Comparison of ENCODE assay signal across 8 cellular contexts in genomic region chr4:74157116-74157742, GRCh38. TPM values are rescaled to one million over a fixed set of nuclear protein-coding genes. Genes with fewer than 3 reads are reported as not detected.
DNase-seq lines count a peak whose midpoint lies in the region; TF ChIP-seq lines count a peak whose summit lies in the region.

No MANE protein-coding gene starts in this region.

- TF ChIP-seq POLR2A in esophagus muscularis mucosa (IDR thresholded peaks at IDR 0.05; ENCODE audit: low read depth) (no peak), ovary (IDR thresholded peaks at IDR 0.05) (no peak)

- H3K4me1 ChIP-seq in esophagus muscularis mucosa (peaks cover 14 to 37% (median 32%) of the 10 kb centered on the region in 4 donors), ovary (ENCODE audit: insufficient read depth) (peaks cover 1% of the 10 kb centered on the region)

- H3K27ac ChIP-seq in esophagus muscularis mucosa (replicated peaks in 1 of 4), result peak overlapping the region; percentile 84 to 92 (median 90)
- peak overlapping the region; percentile 82 to 88 for H3K27ac ChIP-seq in ovary

- intact Hi-C loops in esophagus muscularis mucosa (cut with DNase I), result no loop called here
- intact Hi-C loops in ovary (cut with DNase I), result no loop called here

- H3K4me3 ChIP-seq in GM12875 (ENCODE audit: low read depth, low read length), result peak overlapping the region; percentile 89
- H3K4me3 ChIP-seq in esophagus muscularis mucosa, result peak overlapping the region; percentile 66 to 85 (median 73)
- peak overlapping the region; percentile 57 for H3K4me3 ChIP-seq in ovary

- TF ChIP-seq CTCF in GM12875 (IDR thresholded peaks at IDR 0.05; ENCODE audit: borderline replicate concordance, insufficient read depth, low read depth, low read length) (no peak), esophagus muscularis mucosa (IDR thresholded peaks at IDR 0.05) (no peak), ovary (IDR thresholded peaks at IDR 0.05) (no peak)

- H3K27me3 ChIP-seq in esophagus muscularis mucosa (no peaks in the 10 kb centered on the region), ovary (no peaks in the 10 kb centered on the region)

- TF ChIP-seq EP300 in esophagus muscularis mucosa (IDR thresholded peaks at IDR 0.05), result no peak
- no peak for TF ChIP-seq EP300 in ovary (IDR thresholded peaks at IDR 0.05)

- DNase-seq in RPMI7951 (ENCODE audit: low read depth) (peak; percentile 38), esophagus muscularis mucosa (ENCODE audit: extremely low spot score) (no peak), ovary (peak in 1 of 5 donors; percentile 19), NCI-H1105 (lab: John Stamatoyannopoulos, UW) (no peak), GM19240 (ENCODE audit: insufficient read length, low spot score) (no peak), superior temporal gyrus (ENCODE audit: extremely low spot score) (no peak), inferior parietal cortex (ENCODE audit: extremely low spot score) (no peak)

- H3K9me3 ChIP-seq in esophagus muscularis mucosa (no peaks in the 10 kb centered on the region), ovary (no peaks in the 10 kb centered on the region)

- peaks cover 0 to 12% (median 3%) of the 10 kb centered on the region in 4 donors for H3K36me3 ChIP-seq in esophagus muscularis mucosa
- H3K36me3 ChIP-seq in ovary, result no peaks in the 10 kb centered on the region

- 11% methylated on average over 4 of the region's 4 CpGs for WGBS in esophagus muscularis mucosa
- WGBS in ovary, 3 donors, result 0 to 1% (median 1%) methylated on average over 4 of the region's 4 CpGs

RNA-seq across cellular contexts. Expression of gene MTHFD2L, which starts 0.7 kb away (rescaled TPM):
- 11.9 and 12.1 TPM in 2 replicates for total RNA-seq in RPMI7951 (2014; rRNA removed; shearing (Covaris generic))
- 10 to 100 TPM; 10.2 to 23.7 (median 19.2) TPM for total RNA-seq in esophagus muscularis mucosa
- total RNA-seq in ovary, result 10 to 100 TPM; 12.3 to 19.3 (median 14.5) TPM
- polyA plus RNA-seq in ovary, result 1 to 10 TPM; 5.8 to 8.6 TPM

RNA-seq across cellular contexts. Expression of gene CXCL2, which starts 58.2 kb away (rescaled TPM):
- 0.72 and 0.88 TPM in 2 replicates for total RNA-seq in RPMI7951 (2014; rRNA removed; shearing (Covaris generic))
- total RNA-seq in esophagus muscularis mucosa, result 10 to 100 TPM; 15.0 to 29.3 (median 15.7) TPM
- 100 to 1,000 TPM in 1 of 7 donors, 10 to 100 TPM in 3, 1 to 10 TPM in 3; 2.8 to 431 (median 11.0) TPM for total RNA-seq in ovary
- 10 to 100 TPM in 1 of 2 donors, 1 to 10 TPM in 1; 3.4 to 12.7 TPM for polyA plus RNA-seq in ovary
